12 cellular contexts compared by ENCODE assay signal in genomic region chr13:109782823-109783411, GRCh38. TPM values are rescaled to one million over a fixed set of nuclear protein-coding genes. Genes with fewer than 3 reads are reported as not detected.
DNase-seq lines count a peak whose midpoint lies in the region; ATAC-seq and TF ChIP-seq lines count a peak whose summit lies in the region.
"Had no signal": no experiment of that assay in that cellular context is flagged by ENCODE, and none has a peak within 500 bp of the region (broad histone marks: within the 10 kb centered on the region; RNA-seq: fewer than 3 reads in every experiment).

No MANE protein-coding gene starts in this region.

- H3K4me1 Mint-ChIP-seq in dendritic cell treated with granulocyte-macrophage colony-stimulating factor and Interleukin-4, amounts not matched to agents 40 ng/mL and 50 ng/mL, for 4 days (ENCODE audit: low read depth): peaks cover 42% of the 10 kb centered on the region
- peaks cover 38% of the 10 kb centered on the region for H3K4me1 Mint-ChIP-seq in activated CD4-positive, alpha-beta T cell treated with anti-CD3 and anti-CD28 coated beads for 36 hours

- H3K4me3 ChIP-seq in SK-N-SH (ENCODE audit: low read depth in 2 of 2, low read length in 1 of 2): peak overlapping the region; percentile 73 to 84
- H3K4me3 ChIP-seq in HFF-Myc (replicated peaks; ENCODE audit: low read depth, low read length): peak overlapping the region; percentile 63; the same call in 1 of the 2 replicates
- peak overlapping the region; percentile 54 to 95 (median 90) for H3K4me3 ChIP-seq in sigmoid colon
- H3K4me3 ChIP-seq: SJCRH30 had no signal

- no peak overlapping the region for H3K27ac Mint-ChIP-seq in dendritic cell treated with granulocyte-macrophage colony-stimulating factor and Interleukin-4, amounts not matched to agents 40 ng/mL and 50 ng/mL, for 4 days
- no peak overlapping the region for H3K27ac Mint-ChIP-seq in activated CD4-positive, alpha-beta T cell treated with anti-CD3 and anti-CD28 coated beads for 36 hours

- H3F3A ChIP-seq in SK-N-SH (replicated peaks; ENCODE audit: insufficient read depth): peaks cover 17% of the 10 kb centered on the region

- TF ChIP-seq EP300 in SK-N-SH (IDR thresholded peaks at IDR 0.05; ENCODE audit: borderline replicate concordance in 1 of 2, low read depth in 1 of 2, low read length in 1 of 2) (no peak), sigmoid colon (IDR thresholded peaks at IDR 0.05) (no peak)

- DNase-seq in SK-N-SH (peak; percentile 41), HFF-Myc (ENCODE audit: extremely low read depth, low read depth) (no peak), sigmoid colon (no peak), kidney glomerular epithelial cell (lab: John Stamatoyannopoulos, UW) (no peak), NCI-H1092 (lab: John Stamatoyannopoulos, UW) (no peak)
- DNase-seq in activated CD4-positive, alpha-beta T cell treated with anti-CD3 and anti-CD28 coated beads for 36 hours: no peak
- DNase-seq: DND-41, Kasumi-1, NCI-H2029 treated with DMSO at 0.1 percent for 48 hours, SJCRH30 had no signal

- TF ChIP-seq CTCF in SK-N-SH (IDR thresholded peaks at IDR 0.05) (no peak), HFF-Myc (IDR thresholded peaks at IDR 0.05; ENCODE audit: low read depth, low read length, missing control alignments) (no peak), sigmoid colon (IDR thresholded peaks at IDR 0.05) (no peak)

- CTCF ChIA-PET in SK-N-SH (lab: Yijun Ruan, JAX): interaction anchor here (0.7 to 5.4 kb wide), 12 partner anchors 13 to 822 kb away, joined by 3 to 31 read pairs (median 3); no protein-coding TSS in a partner anchor
- CTCF ChIA-PET in activated CD4-positive, alpha-beta T cell treated with anti-CD3 and anti-CD28 coated beads for 36 hours (lab: Charles Lee): interaction anchor here (0.7 kb wide), 1 partner anchor 18 kb away, joined by 3 read pairs; no protein-coding TSS in a partner anchor

- H3K4me3 Mint-ChIP-seq in dendritic cell treated with granulocyte-macrophage colony-stimulating factor and Interleukin-4, amounts not matched to agents 40 ng/mL and 50 ng/mL, for 4 days: peak overlapping the region; percentile 42
- no peak overlapping the region for H3K4me3 Mint-ChIP-seq in activated CD4-positive, alpha-beta T cell treated with anti-CD3 and anti-CD28 coated beads for 36 hours

- no CpG with 5 or more reads among the region's 70 CpGs for WGBS in SK-N-SH (ENCODE audit: low lambda C conversion rate)
- WGBS in sigmoid colon, 2 donors: 97 to 98% methylated on average over 70 of the region's 70 CpGs

- peak overlapping the region; percentile 65 for H3K9ac ChIP-seq in SK-N-SH

- no peaks in the 10 kb centered on the region for H3K9me2 ChIP-seq in SK-N-SH

- POLR2A ChIA-PET in SK-N-SH (lab: Yijun Ruan, JAX): interaction anchor here (0.9 to 3.6 kb wide), 4 partner anchors 39 to 448 kb away, joined by 3 to 19 read pairs (median 4); no protein-coding TSS in a partner anchor
- POLR2A ChIA-PET in activated CD4-positive, alpha-beta T cell treated with anti-CD3 and anti-CD28 coated beads for 36 hours (lab: Charles Lee): no interaction called here

- H3K4me1 ChIP-seq in SK-N-SH (ENCODE audit: control insufficient read depth in 1 of 2, insufficient read depth in 2 of 2, low read depth in 1 of 2, low read length in 1 of 2): no peaks in the 10 kb centered on the region; a peak in 1 of 4 replicates
- H3K4me1 ChIP-seq in sigmoid colon: peaks cover 0 to 73% (median 52%) of the 10 kb centered on the region in 4 donors
- H3K4me1 ChIP-seq: SJCRH30 had no signal

- H3K27me3 ChIP-seq in SK-N-SH (ENCODE audit: insufficient read depth) (no peaks in the 10 kb centered on the region), sigmoid colon (no peaks in the 10 kb centered on the region)
- H3K27me3 ChIP-seq: SJCRH30 had no signal

- no peak for TF ChIP-seq POLR2A in sigmoid colon (IDR thresholded peaks at IDR 0.05)

- H3K27ac ChIP-seq in SK-N-SH (ENCODE audit: low read depth in 2 of 2, low read length in 1 of 2): peak overlapping the region; percentile 64 to 96
- H3K27ac ChIP-seq in sigmoid colon: peak overlapping the region in 3 of 4 donors; percentile 78 to 81 (median 79)
- H3K27ac ChIP-seq: SJCRH30 had no signal

- H3K9me3 Mint-ChIP-seq in dendritic cell treated with granulocyte-macrophage colony-stimulating factor and Interleukin-4, amounts not matched to agents 40 ng/mL and 50 ng/mL, for 4 days: peaks cover 8% of the 10 kb centered on the region
- H3K9me3 Mint-ChIP-seq in activated CD4-positive, alpha-beta T cell treated with anti-CD3 and anti-CD28 coated beads for 36 hours (ENCODE audit: low read depth): no peaks in the 10 kb centered on the region

- H3K9me3 ChIP-seq in SK-N-SH: no peaks in the 10 kb centered on the region
- H3K9me3 ChIP-seq in sigmoid colon: no peaks in the 10 kb centered on the region
- H3K9me3 ChIP-seq: SJCRH30 had no signal

- H3K27me3 Mint-ChIP-seq in dendritic cell treated with granulocyte-macrophage colony-stimulating factor and Interleukin-4, amounts not matched to agents 40 ng/mL and 50 ng/mL, for 4 days: peaks cover 3% of the 10 kb centered on the region
- no peaks in the 10 kb centered on the region for H3K27me3 Mint-ChIP-seq in activated CD4-positive, alpha-beta T cell treated with anti-CD3 and anti-CD28 coated beads for 36 hours

- TF ChIP-seq RAD21 in SK-N-SH (IDR thresholded peaks at IDR 0.05; ENCODE audit: low read length): no peak

- H3K79me2 ChIP-seq in SK-N-SH (ENCODE audit: insufficient read depth): peaks cover 74% of the 10 kb centered on the region

- H3K4me2 ChIP-seq in SK-N-SH: peak overlapping the region; percentile 92

- H2AFZ ChIP-seq in SK-N-SH (ENCODE audit: low read depth): no peak overlapping the region

- H4K20me1 ChIP-seq in SK-N-SH (ENCODE audit: insufficient read depth): peaks cover 20% of the 10 kb centered on the region; the same call in 1 of the 2 replicates

- intact Hi-C loops in dendritic cell treated with granulocyte-macrophage colony-stimulating factor and Interleukin-4, amounts not matched to agents 40 ng/mL and 50 ng/mL, for 4 days (cut with micrococcal nuclease): loop anchor here (10.0 kb wide), 3 partner anchors 78 to 1568 kb away; partner anchors contain the start of genes ABHD13 and LIG4
- intact Hi-C loops in sigmoid colon (cut with DNase I): loop anchor here (5.0 kb wide), 2 partner anchors 239 to 821 kb away; no protein-coding TSS in a partner anchor
- intact Hi-C loops in activated CD4-positive, alpha-beta T cell treated with anti-CD3 and anti-CD28 coated beads for 36 hours (cut with DNase I, micrococcal nuclease): loop anchor here (10.0 kb wide), 5 partner anchors 352 to 1372 kb away; partner anchors contain the start of genes ING1 (in 1 of the 2) and RAB20 (in 1 of the 2)

- ATAC-seq in SK-N-SH treated with all-trans-retinoic acid at 6 μM for 48 hours: no peak
- ATAC-seq in activated CD4-positive, alpha-beta T cell treated with anti-CD3 and anti-CD28 coated beads for 36 hours: no peak

- H3K36me3 Mint-ChIP-seq in dendritic cell treated with granulocyte-macrophage colony-stimulating factor and Interleukin-4, amounts not matched to agents 40 ng/mL and 50 ng/mL, for 4 days (ENCODE audit: low read depth): peaks cover 46% of the 10 kb centered on the region
- peaks cover 4% of the 10 kb centered on the region for H3K36me3 Mint-ChIP-seq in activated CD4-positive, alpha-beta T cell treated with anti-CD3 and anti-CD28 coated beads for 36 hours (ENCODE audit: low read depth)

- peaks cover 0 to 51% of the 10 kb centered on the region in 2 experiments for H3K36me3 ChIP-seq in SK-N-SH (replicated peaks in 1 of 2; ENCODE audit: control insufficient read depth in 1 of 2, insufficient read depth in 2 of 2, low read length in 1 of 2)
- peaks cover 24 to 35% (median 27%) of the 10 kb centered on the region in 4 donors for H3K36me3 ChIP-seq in sigmoid colon
- H3K36me3 ChIP-seq: SJCRH30 had no signal

TF ChIP-seq in SK-N-SH, 30 proteins besides CTCF, POLR2A, EP300 and RAD21:
- TF ChIP-seq GATA2 (CRISPR knock-in tag; IDR thresholded peaks at IDR 0.05) (no peak), TEAD4 (IDR thresholded peaks at IDR 0.05; ENCODE audit: borderline replicate concordance, insufficient read depth) (no peak), SIN3A (IDR thresholded peaks at IDR 0.05; ENCODE audit: borderline replicate concordance, low read depth, low read length) (no peak)

TF ChIP-seq in SK-N-SH treated with all-trans-retinoic acid at 6 μM for 48 hours, 23 proteins besides CTCF, POLR2A, EP300 and RAD21 (continues in another document):
- TF ChIP-seq CREB5 (CRISPR knock-in tag; IDR thresholded peaks at IDR 0.05; ENCODE audit: low read depth) (no peak), CSRNP3 (CRISPR knock-in tag; IDR thresholded peaks at IDR 0.05) (no peak), ESRRG (CRISPR knock-in tag; IDR thresholded peaks at IDR 0.05) (no peak)

RNA-seq across cellular contexts. Expression of gene IRS2, which starts 3.5 kb away (rescaled TPM):
- polyA plus RNA-seq in SK-N-SH (2012; rRNA removed): 5.2 and 7.0 TPM in 2 replicates
- polyA plus RNA-seq in SK-N-SH (2012; cell fraction: cytosol; rRNA removed): 10.6 and 11.1 TPM in 2 replicates
- polyA plus RNA-seq in SK-N-SH (2012; cell fraction: nucleus; rRNA removed): 9.2 and 9.9 TPM in 2 replicates
- total RNA-seq in sigmoid colon: 10 to 100 TPM; 15.3 to 21.9 (median 20.3) TPM
- 1 to 10 TPM; 3.6 to 8.6 (median 5.8) TPM for polyA plus RNA-seq in sigmoid colon
- total RNA-seq in activated CD4-positive, alpha-beta T cell treated with anti-CD3 and anti-CD28 coated beads for 36 hours: 1 to 10 TPM; 1.4 to 1.5 TPM

Comparison
In these comparisons a context has a peak if more than half of its experiments do, and no peak if none do; other contexts are left out.
1. RNA of gene IRS2, which starts 3.5 kb away (total RNA-seq): 15.3 to 21.9 TPM in sigmoid colon; 1.4 to 1.5 TPM in activated CD4-positive, alpha-beta T cell treated with anti-CD3 and anti-CD28 coated beads for 36 hours; every median in the first group is over 4 times any median in the second.
2. Peak in every context shown above with its lines, with median percentiles within 50 percentile points of each other: H3K4me3 ChIP-seq.